10 cellular contexts compared by ENCODE assay signal in genomic region chr1:155016231-155016831, GRCh38. TPM values are rescaled to one million over a fixed set of nuclear protein-coding genes. Genes with fewer than 3 reads are reported as not detected.
DNase-seq lines count a peak whose midpoint lies in the region; ATAC-seq and TF ChIP-seq lines count a peak whose summit lies in the region.
"Had no signal": no experiment of that assay in that cellular context is flagged by ENCODE, and none has a peak within 500 bp of the region (broad histone marks: within the 10 kb centered on the region; RNA-seq: fewer than 3 reads in every experiment).

No MANE protein-coding gene starts in this region.

- TF ChIP-seq POLR2A in erythroblast (IDR thresholded peaks at IDR 0.05; ENCODE audit: low read length), result peak; percentile 7

- H3K4me1 Mint-ChIP-seq in CD8-positive, alpha-beta T cell (ENCODE audit: low read depth), result peaks cover 48% of the 10 kb centered on the region

- peak overlapping the region; percentile 16 for H2AK5ac ChIP-seq in trophoblast cell (ENCODE audit: low read length)

- H3K27ac Mint-ChIP-seq in CD8-positive, alpha-beta T cell, result peak overlapping the region; percentile 14

- H3K36me3 Mint-ChIP-seq in CD8-positive, alpha-beta T cell, result no peaks in the 10 kb centered on the region

- no peak overlapping the region for H4K12ac ChIP-seq in trophoblast cell (ENCODE audit: low read depth, low read length)

- H3K18ac ChIP-seq in trophoblast cell (ENCODE audit: low read length), result peak overlapping the region; percentile 1

- H3K27me3 Mint-ChIP-seq in CD8-positive, alpha-beta T cell (ENCODE audit: low read depth), result no peaks in the 10 kb centered on the region

- peak overlapping the region; percentile 12 for H2BK12ac ChIP-seq in trophoblast cell (ENCODE audit: low read length)

- peak overlapping the region; percentile 50 for H3K4me3 Mint-ChIP-seq in CD8-positive, alpha-beta T cell

- peak overlapping the region; percentile 50 for H3K4me2 ChIP-seq in trophoblast cell (ENCODE audit: low read length)

- peaks cover 15% of the 10 kb centered on the region for H3K79me1 ChIP-seq in trophoblast cell (ENCODE audit: low read length)

- POLR2A ChIA-PET in CD8-positive, alpha-beta T cell (lab: Charles Lee), result interaction anchor here (0.6 to 3.6 kb wide), 8 partner anchors 14 to 80 kb away, joined by 3 to 24 read pairs (median 8); partner anchors contain the start of genes FLAD1, PBXIP1, PMVK and PYGO2

- no peak overlapping the region for H3K27ac ChIP-seq in CD8-positive, alpha-beta T cell (ENCODE audit: low read depth, low read length)
- peak overlapping the region; percentile 68; the same call in 1 of the 2 replicates for H3K27ac ChIP-seq in SJCRH30
- H3K27ac ChIP-seq in trophoblast cell (ENCODE audit: low read depth, low read length), result no peak overlapping the region

- H3K4me1 ChIP-seq in CD8-positive, alpha-beta T cell (ENCODE audit: insufficient read depth, low read length), result peaks cover 65% of the 10 kb centered on the region
- H3K4me1 ChIP-seq in SJCRH30 (peaks cover 6% of the 10 kb centered on the region), trophoblast cell (ENCODE audit: control insufficient read depth in 1 of 2, insufficient read depth in 2 of 2, low read length in 2 of 2) (peaks cover 22 to 25% of the 10 kb centered on the region in 2 experiments)

- H3K9ac ChIP-seq in trophoblast cell (ENCODE audit: low read length), result no peak overlapping the region

- peak overlapping the region; percentile 92 for H4K91ac ChIP-seq in trophoblast cell (ENCODE audit: low read depth, low read length)

- no peak for TF ChIP-seq CTCF in CD8-positive, alpha-beta T cell (IDR thresholded peaks at IDR 0.05)

- no peak overlapping the region for H2BK120ac ChIP-seq in trophoblast cell (ENCODE audit: insufficient read depth, low read length, poor library complexity)

- peak in 1 of 7 experiments; percentile 34 for DNase-seq in CD8-positive, alpha-beta T cell
- DNase-seq in SJCRH30 (no peak), erythroblast (lab: John Stamatoyannopoulos, UW) (no peak), trophoblast cell (no peak), NCI-H1436 treated with DMSO at 0.1 percent for 48 hours (lab: John Stamatoyannopoulos, UW) (no peak)
- DNase-seq: central memory CD4-positive, alpha-beta T cell had no signal

- H3K4me3 ChIP-seq in CD8-positive, alpha-beta T cell (ENCODE audit: low read depth, low read length), result peak overlapping the region; percentile 46
- H3K4me3 ChIP-seq in SJCRH30, result no peak overlapping the region
- H3K4me3 ChIP-seq in trophoblast cell (ENCODE audit: low read depth, low read length), result no peak overlapping the region

- WGBS in trophoblast cell (ENCODE audit: extremely low coverage, insufficient coverage, insufficient read length), result no CpG with 5 or more reads among the region's 26 CpGs

- CTCF ChIA-PET in CD8-positive, alpha-beta T cell (lab: Charles Lee), result interaction anchor here (0.7 to 14.0 kb wide), 19 partner anchors 9 to 457 kb away, joined by 3 to 178 read pairs (median 10); partner anchors contain the start of genes CKS1B, FLAD1, LENEP and PBXIP1

- ATAC-seq in CD8-positive, alpha-beta T cell, result no peak
- ATAC-seq in HG03045 (IDR thresholded peaks at IDR 0.05; ENCODE audit: unreplicated experiment), result no peak
- no peak for ATAC-seq in GM21360 (IDR thresholded peaks at IDR 0.05; ENCODE audit: unreplicated experiment)
- ATAC-seq in GM21528 (IDR thresholded peaks at IDR 0.05; ENCODE audit: low FRiP score, unreplicated experiment), result no peak

- no peak overlapping the region for H2AFZ ChIP-seq in trophoblast cell (ENCODE audit: insufficient read depth, low read length, poor library complexity)

- H3K4ac ChIP-seq in trophoblast cell (ENCODE audit: low read depth, low read length), result no peak overlapping the region

- H3K23ac ChIP-seq in trophoblast cell (ENCODE audit: low read length), result no peak overlapping the region

- no peaks in the 10 kb centered on the region for H3K9me3 Mint-ChIP-seq in CD8-positive, alpha-beta T cell

- peak overlapping the region; percentile 82 for H2BK5ac ChIP-seq in trophoblast cell (ENCODE audit: low read depth, low read length, poor library complexity)

- intact Hi-C loops in CD8-positive, alpha-beta T cell (cut with DNase I, micrococcal nuclease), result loop anchor here (2.0 to 5.0 kb wide), 4 partner anchors 42 to 349 kb away; partner anchors contain the start of genes CKS1B (in 1 of the 2) and PMVK (in 1 of the 2)

- H3K36me3 ChIP-seq in CD8-positive, alpha-beta T cell (ENCODE audit: insufficient read depth, low read length), result no peaks in the 10 kb centered on the region
- H3K36me3 ChIP-seq in SJCRH30 (no peaks in the 10 kb centered on the region), trophoblast cell (ENCODE audit: control insufficient read depth in 1 of 2, insufficient read depth in 2 of 2, low read length in 2 of 2) (peaks cover 28 to 30% of the 10 kb centered on the region in 2 experiments)

- H4K8ac ChIP-seq in trophoblast cell (ENCODE audit: low read depth, low read length), result no peak overlapping the region

- no peaks in the 10 kb centered on the region for H3K9me3 ChIP-seq in CD8-positive, alpha-beta T cell (ENCODE audit: low read length)
- H3K9me3 ChIP-seq in SJCRH30 (replicated peaks) (no peaks in the 10 kb centered on the region), trophoblast cell (ENCODE audit: insufficient read depth, low read depth, low read length) (peaks cover 1% of the 10 kb centered on the region)

- H3K27me3 ChIP-seq in CD8-positive, alpha-beta T cell (ENCODE audit: insufficient read depth, low read length), result no peaks in the 10 kb centered on the region
- H3K27me3 ChIP-seq in SJCRH30 (no peaks in the 10 kb centered on the region), trophoblast cell (ENCODE audit: insufficient read depth, low read length) (no peaks in the 10 kb centered on the region)

- H3K14ac ChIP-seq in trophoblast cell (ENCODE audit: low read length), result no peak overlapping the region

- no peaks in the 10 kb centered on the region for H3K79me2 ChIP-seq in trophoblast cell (ENCODE audit: control insufficient read depth, insufficient read depth, low read length, poor library complexity)

RNA-seq across cellular contexts. Expression of gene ZBTB7B, which starts 13.7 kb away (rescaled TPM):
- total RNA-seq in CD8-positive, alpha-beta T cell, result 1 to 10 TPM; 6.9 to 7.1 TPM
- total RNA-seq in SJCRH30 (2014; rRNA removed; shearing (Covaris generic)), result 4.8 and 5.6 TPM in 2 replicates
- 39.8 and 42.9 TPM in 2 replicates for polyA plus RNA-seq in trophoblast cell (2013)

RNA-seq across cellular contexts. Expression of gene DCST2, which starts 17.2 kb away (rescaled TPM):
- total RNA-seq in CD8-positive, alpha-beta T cell, result under 1 TPM; 0.52 to 0.61 TPM
- total RNA-seq in SJCRH30 (2014; rRNA removed; shearing (Covaris generic)), result not detected in 2 replicates
- 0.55 and 0.56 TPM in 2 replicates for polyA plus RNA-seq in trophoblast cell (2013)
- total RNA-seq: M059J had no signal

RNA-seq across cellular contexts. Expression of gene DCST1, which starts 17.3 kb away (rescaled TPM):
- under 1 TPM in 1 of 2 experiments, not detected in 1; 0.30 TPM for total RNA-seq in CD8-positive, alpha-beta T cell
- total RNA-seq in SJCRH30 (2014; rRNA removed; shearing (Covaris generic)), result not detected in 2 replicates
- 0.22 and 0.26 TPM in 2 replicates for polyA plus RNA-seq in trophoblast cell (2013)
- total RNA-seq: M059J had no signal

RNA-seq across cellular contexts. Expression of gene LENEP, which starts 22.9 kb away (rescaled TPM):
- total RNA-seq in CD8-positive, alpha-beta T cell, result not detected
- total RNA-seq in SJCRH30 (2014; rRNA removed; shearing (Covaris generic)), result not detected in 2 replicates
- not detected in 2 replicates for polyA plus RNA-seq in trophoblast cell (2013)
- total RNA-seq: M059J had no signal

RNA-seq across cellular contexts. Expression of gene FLAD1, which starts 33.2 kb away (rescaled TPM):
- total RNA-seq in CD8-positive, alpha-beta T cell, result 10 to 100 TPM; 17.4 to 19.0 TPM
- 25.6 and 28.0 TPM in 2 replicates for total RNA-seq in SJCRH30 (2014; rRNA removed; shearing (Covaris generic))
- polyA plus RNA-seq in trophoblast cell (2013), result 27.3 and 32.2 TPM in 2 replicates
